32 cellular contexts compared by ENCODE assay signal in the genomic region with DNA sequence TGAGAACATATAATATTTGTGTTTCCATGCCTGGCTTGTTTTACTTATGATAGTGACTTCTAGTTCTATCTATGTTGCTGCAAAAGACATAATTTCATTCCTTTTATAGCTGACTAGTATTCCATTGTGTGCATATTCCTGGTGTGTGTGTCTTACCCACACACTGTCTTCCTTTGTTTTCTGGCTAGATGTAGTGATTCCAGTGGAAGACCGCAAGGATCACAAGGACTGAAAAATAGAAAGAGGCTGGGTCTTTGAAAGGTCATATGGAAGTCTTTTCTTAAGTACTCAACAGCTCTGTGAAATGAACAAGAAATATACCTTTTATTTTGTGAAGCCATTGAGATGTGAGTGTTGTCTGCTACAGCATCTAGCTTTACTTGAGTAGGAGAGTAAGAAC.
"Had no signal": no experiment of that assay in that cellular context is flagged by ENCODE, and none has a peak within 500 bp of the region (broad histone marks: within the 10 kb centered on the region; RNA-seq: fewer than 3 reads in every experiment).

No MANE protein-coding gene starts in this region.

- H3K27me3 ChIP-seq: ascending aorta, body of pancreas, brain microvascular endothelial cell, cardiac muscle cell had no signal

- H3K4me1 ChIP-seq: adrenal gland, ascending aorta, body of pancreas, breast epithelium had no signal

- H3K36me3 ChIP-seq: adrenal gland, ascending aorta, brain microvascular endothelial cell, breast epithelium, cardiac muscle cell had no signal

- H3K4me3 ChIP-seq: adrenal gland, ascending aorta, body of pancreas, breast epithelium, cardiac muscle cell had no signal

- H3K9me3 ChIP-seq: adrenal gland, ascending aorta, body of pancreas, breast epithelium had no signal

- H3K27ac ChIP-seq: adrenal gland, ascending aorta, body of pancreas, brain microvascular endothelial cell, breast epithelium, cardiac muscle cell had no signal

- DNase-seq: activated effector memory CD4-positive, alpha-beta T cell treated with anti-CD3 and anti-CD28 coated beads, Interleukin-2, amount 50 U/mL, for 16 hours; activated effector memory CD4-positive, alpha-beta T cell treated with Interleukin-2 at 50 U/mL for 16 hours; activated gamma-delta T cell; activated gamma-delta T cell treated with Interleukin-2 at 50 U/mL for 16 hours; activated naive CD4-positive, alpha-beta T cell; activated naive CD4-positive, alpha-beta T cell treated with anti-CD3 and anti-CD28 coated beads for 36 hours; activated naive CD4-positive, alpha-beta T cell treated with anti-CD3 and anti-CD28 coated beads, Interleukin-2, amount 10 ng/mL, durations not matched to agents 7 days and 5 days; activated naive CD4-positive, alpha-beta T cell treated with anti-CD3 and anti-CD28 coated beads, Interleukin-2, amount 50 U/mL, for 16 hours; activated naive CD4-positive, alpha-beta T cell treated with Interleukin-2 at 50 U/mL for 16 hours; activated naive CD8-positive, alpha-beta T cell treated with anti-CD3 and anti-CD28 coated beads for 36 hours; activated naive CD8-positive, alpha-beta T cell treated with anti-CD3 and anti-CD28 coated beads, Interleukin-2, amount 10 ng/mL, durations not matched to agents 7 days and 5 days; activated naive CD8-positive, alpha-beta T cell treated with anti-CD3 and anti-CD28 coated beads, Interleukin-2, amount 50 U/mL, for 24 hours; activated T-cell treated with anti-CD3 and anti-CD28 coated beads, Interleukin-2, amount 50 U/mL, for 1 hour; activated T-cell treated with anti-CD3 and anti-CD28 coated beads, Interleukin-2, amount 50 U/mL, for 24 hours; activated T-cell treated with anti-CD3 and anti-CD28 coated beads, Interleukin-2, amount 50 U/mL, for 4 hours; activated T-cell treated with anti-CD3 and anti-CD28 coated beads, Interleukin-2, amount 50 U/mL, for 48 hours; activated T-cell treated with anti-CD3 and anti-CD28 coated beads, Interleukin-2, amount 50 U/mL, for 72 hours; adrenal gland; amniotic stem cell; amygdala; anterior cingulate cortex; aorta; body of pancreas; brain microvascular endothelial cell; caudate nucleus; central memory CD4-positive, alpha-beta T cell; cerebellar nuclear complex had no signal

- ATAC-seq: activated naive CD4-positive, alpha-beta T cell treated with anti-CD3 and anti-CD28 coated beads, Interleukin-2, amount 50 U/mL, for 72 hours; activated naive CD8-positive, alpha-beta T cell treated with anti-CD3 and anti-CD28 coated beads, Interleukin-2, amount 50 U/mL, for 24 hours; activated T-cell treated with anti-CD3 and anti-CD28 coated beads, Interleukin-2, amount 50 U/mL, for 4 hours; activated T-cell treated with anti-CD3 and anti-CD28 coated beads, Interleukin-2, amount 50 U/mL, for 72 hours; activated T-helper 17 cell treated with anti-CD3 and anti-CD28 coated beads, Interleukin-2, amount 50 U/mL, for 72 hours; body of pancreas had no signal
